In the genomic region with DNA sequence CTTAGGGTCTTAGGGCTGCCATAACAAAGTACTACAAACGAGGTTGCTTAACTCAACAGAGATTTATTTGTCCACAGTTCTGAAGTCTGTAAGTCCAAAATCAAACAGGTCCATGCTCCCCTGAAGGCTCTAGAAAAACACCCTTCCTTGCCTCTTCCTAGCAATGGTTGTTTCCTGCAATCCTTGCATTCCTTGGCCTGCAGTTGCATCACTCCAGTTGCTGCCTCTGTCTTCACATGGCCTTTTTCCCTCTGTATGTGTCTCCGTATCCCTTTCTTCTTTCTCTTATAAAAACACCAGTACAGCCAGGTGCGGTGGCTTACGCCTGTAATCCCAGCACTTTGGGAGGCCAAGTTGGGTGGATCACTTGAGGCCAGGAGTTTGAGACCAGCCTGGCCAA, we compare ENCODE assay signal across 15 cellular contexts.
"Had no signal": no experiment of that assay in that cellular context is flagged by ENCODE, and none has a peak within 500 bp of the region (broad histone marks: within the 10 kb centered on the region; RNA-seq: fewer than 3 reads in every experiment).

No MANE protein-coding gene starts in this region.

- H3K4me3 ChIP-seq: ascending aorta, cardiac muscle cell, dorsolateral prefrontal cortex, hepatocyte, right atrium auricular region, smooth muscle cell, upper lobe of right lung had no signal

- H3K79me2 ChIP-seq: hepatocyte had no signal

- DNase-seq: activated CD4-positive, alpha-beta T cell treated with anti-CD3 and anti-CD28 coated beads, Interleukin-2, amount 10 ng/mL, durations not matched to agents 7 days and 5 days; activated naive CD4-positive, alpha-beta T cell treated with Interleukin-2 at 50 U/mL for 16 hours; activated T-cell treated with anti-CD3 and anti-CD28 coated beads for 4 hours; dorsolateral prefrontal cortex; erythroblast; kidney glomerular epithelial cell; nephron progenitor cell; occipital lobe; SW 1271; upper lobe of right lung had no signal

- ATAC-seq: upper lobe of right lung had no signal

- H3K4me2 ChIP-seq: hepatocyte, smooth muscle cell had no signal

- H3K27ac ChIP-seq: ascending aorta, cardiac muscle cell, hepatocyte, right atrium auricular region, upper lobe of right lung had no signal

- H3K9me3 ChIP-seq: upper lobe of right lung had no signal

- H3K4me1 ChIP-seq: ascending aorta, right atrium auricular region, upper lobe of right lung had no signal

- H3K36me3 ChIP-seq: ascending aorta, cardiac muscle cell, right atrium auricular region, upper lobe of right lung had no signal

- H3K27me3 ChIP-seq: ascending aorta, cardiac muscle cell, dorsolateral prefrontal cortex, hepatocyte, right atrium auricular region, upper lobe of right lung had no signal
